14 cellular contexts compared by ENCODE assay signal in the genomic region with DNA sequence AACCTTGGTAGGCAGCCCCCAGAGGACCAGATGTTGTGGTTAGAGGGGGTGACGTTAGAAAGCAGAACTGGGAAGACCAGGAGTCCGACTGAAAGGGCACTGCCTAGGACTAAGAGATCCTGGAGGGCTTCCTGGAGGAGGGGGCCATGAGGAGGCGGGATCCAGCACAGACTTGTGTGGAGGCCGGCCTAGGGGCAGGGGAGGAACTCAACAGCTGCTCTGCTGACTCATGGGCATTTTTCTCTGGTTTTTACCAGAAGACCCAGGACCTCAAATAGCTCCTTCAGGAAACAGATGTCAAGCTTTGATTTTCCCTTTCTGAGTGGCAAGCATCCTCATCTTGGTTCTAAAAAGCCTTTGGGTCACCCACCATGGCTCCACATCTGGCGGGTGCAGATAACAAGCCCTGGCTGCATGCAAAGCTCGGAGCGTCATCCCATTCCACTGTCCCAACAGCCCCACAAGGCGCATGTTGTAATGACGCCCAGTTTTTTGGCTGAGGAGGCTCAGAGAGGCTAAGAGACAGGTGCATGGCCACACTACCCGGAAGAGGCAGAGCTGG. TPM values are rescaled to one million over a fixed set of nuclear protein-coding genes. Genes with fewer than 3 reads are reported as not detected.
DNase-seq lines count a peak whose midpoint lies in the region; ATAC-seq and TF ChIP-seq lines count a peak whose summit lies in the region.
"Had no signal": no experiment of that assay in that cellular context is flagged by ENCODE, and none has a peak within 500 bp of the region (broad histone marks: within the 10 kb centered on the region; RNA-seq: fewer than 3 reads in every experiment).

No MANE protein-coding gene starts in this region.

- H2AFZ ChIP-seq in hepatocyte: no peak overlapping the region

- no peak overlapping the region; the same call in 1 of the 2 replicates for H3K4me3 ChIP-seq in DOHH2 (ENCODE audit: low read length)
- H3K4me3 ChIP-seq in lung: no peak overlapping the region
- H3K4me3 ChIP-seq in hepatocyte: no peak overlapping the region
- H3K4me3 ChIP-seq: body of pancreas, skin epidermis, thoracic aorta had no signal

- H3K4me2 ChIP-seq in DOHH2 (ENCODE audit: low read length): peak overlapping the region; percentile 90
- H3K4me2 ChIP-seq in hepatocyte: no peak overlapping the region

- H3F3A ChIP-seq in DOHH2 (ENCODE audit: control insufficient read depth, insufficient read depth): peaks cover 14% of the 10 kb centered on the region

- H3K27me3 Mint-ChIP-seq in activated CD8-positive, alpha-beta memory T cell treated with anti-CD3 and anti-CD28 coated beads, Interleukin-2, amount 10 ng/mL, durations not matched to agents 7 days and 5 days: no peaks in the 10 kb centered on the region

- H3K9me2 ChIP-seq in DOHH2 (replicated peaks; ENCODE audit: control insufficient read depth, low read length) (no peaks in the 10 kb centered on the region), hepatocyte (replicated peaks; ENCODE audit: insufficient read depth) (no peaks in the 10 kb centered on the region)

- peak overlapping the region; percentile 11 for H3K27ac Mint-ChIP-seq in activated CD8-positive, alpha-beta memory T cell treated with anti-CD3 and anti-CD28 coated beads, Interleukin-2, amount 10 ng/mL, durations not matched to agents 7 days and 5 days

- H3K36me3 ChIP-seq in DOHH2 (ENCODE audit: control insufficient read depth, low read length): peaks cover 76% of the 10 kb centered on the region
- no peaks in the 10 kb centered on the region for H3K36me3 ChIP-seq in lung (ENCODE audit: control insufficient read depth in 2 of 2, insufficient read depth in 2 of 2, low read length in 2 of 2)
- H3K36me3 ChIP-seq in hepatocyte (replicated peaks; ENCODE audit: insufficient read depth, low read depth): no peaks in the 10 kb centered on the region
- H3K36me3 ChIP-seq: thoracic aorta had no signal

- ATAC-seq in HG02642 (IDR thresholded peaks at IDR 0.05; ENCODE audit: poor library complexity, unreplicated experiment) (peak; percentile 30), lung (ENCODE audit: insufficient read depth, low FRiP score) (no peak), GM21825 (IDR thresholded peaks at IDR 0.05; ENCODE audit: unreplicated experiment) (no peak), GM19397 (IDR thresholded peaks at IDR 0.05; ENCODE audit: unreplicated experiment) (no peak), GM19324 (IDR thresholded peaks at IDR 0.05; ENCODE audit: low FRiP score, unreplicated experiment) (no peak)
- no peak for ATAC-seq in activated CD8-positive, alpha-beta memory T cell treated with anti-CD3 and anti-CD28 coated beads, Interleukin-2, amount 10 ng/mL, durations not matched to agents 7 days and 5 days
- ATAC-seq: body of pancreas had no signal

- H3K79me2 ChIP-seq in DOHH2 (ENCODE audit: control insufficient read depth, low read length) (peaks cover 34% of the 10 kb centered on the region), hepatocyte (no peaks in the 10 kb centered on the region)

- H3K9me3 Mint-ChIP-seq in activated CD8-positive, alpha-beta memory T cell treated with anti-CD3 and anti-CD28 coated beads, Interleukin-2, amount 10 ng/mL, durations not matched to agents 7 days and 5 days (ENCODE audit: low read depth): no peaks in the 10 kb centered on the region

- CTCF ChIA-PET in activated CD8-positive, alpha-beta memory T cell treated with anti-CD3 and anti-CD28 coated beads, Interleukin-2, amount 10 ng/mL, durations not matched to agents 7 days and 5 days (lab: Charles Lee): no interaction called here

- 22 to 71% methylated on average over 10 of the region's 10 CpGs for WGBS in lung, 2 donors
- WGBS in hepatocyte (ENCODE audit: low lambda C conversion rate, missing lambda C conversion rate): 87% methylated on average over 10 of the region's 10 CpGs

- H4K20me1 ChIP-seq in DOHH2 (ENCODE audit: control insufficient read depth, insufficient read depth, low read depth, low read length): peaks cover 3% of the 10 kb centered on the region; the same call in 1 of the 2 replicates
- H4K20me1 ChIP-seq in hepatocyte (ENCODE audit: insufficient read depth, poor library complexity, severe bottlenecking): no peaks in the 10 kb centered on the region

- H3K4me1 ChIP-seq in DOHH2 (ENCODE audit: control insufficient read depth, low read length) (peaks cover 68% of the 10 kb centered on the region), lung (ENCODE audit: control insufficient read depth in 2 of 2, insufficient read depth in 2 of 2, low read length in 2 of 2) (no peaks in the 10 kb centered on the region), hepatocyte (ENCODE audit: insufficient read depth) (no peaks in the 10 kb centered on the region)
- H3K4me1 ChIP-seq: body of pancreas had no signal

- H3K27me3 ChIP-seq in DOHH2 (ENCODE audit: control insufficient read depth, low read length) (no peaks in the 10 kb centered on the region), lung (ENCODE audit: control insufficient read depth, insufficient read depth) (no peaks in the 10 kb centered on the region), hepatocyte (no peaks in the 10 kb centered on the region)
- H3K27me3 ChIP-seq: body of pancreas had no signal

- no peak overlapping the region for H3K4me3 Mint-ChIP-seq in activated CD8-positive, alpha-beta memory T cell treated with anti-CD3 and anti-CD28 coated beads, Interleukin-2, amount 10 ng/mL, durations not matched to agents 7 days and 5 days

- no peak for TF ChIP-seq CTCF in DOHH2 (IDR thresholded peaks at IDR 0.05; ENCODE audit: low read depth, low read length, poor library complexity, severe bottlenecking)
- no peak for TF ChIP-seq CTCF in lung (IDR thresholded peaks at IDR 0.05; ENCODE audit: control extremely low read depth, extremely low read depth)
- no peak for TF ChIP-seq CTCF in hepatocyte (IDR thresholded peaks at IDR 0.05; ENCODE audit: poor library complexity)

- no peak overlapping the region for H3K27ac ChIP-seq in DOHH2 (ENCODE audit: low read depth, low read length)
- no peak overlapping the region for H3K27ac ChIP-seq in lung (ENCODE audit: low read depth in 1 of 2, low read length in 1 of 2)
- H3K27ac ChIP-seq in hepatocyte: no peak overlapping the region
- H3K27ac ChIP-seq: body of pancreas, skin epidermis, thoracic aorta had no signal

- DNase-seq in activated CD8-positive, alpha-beta memory T cell treated with anti-CD3 and anti-CD28 coated beads, Interleukin-2, amount 10 ng/mL, durations not matched to agents 7 days and 5 days: peak; percentile 39
- peak; percentile 18 for DNase-seq in lung (ENCODE audit: low spot score)
- no peak for DNase-seq in hepatocyte (ENCODE audit: low spot score)
- DNase-seq: body of pancreas, NCI-H1436, SW 1271 had no signal

- H3K36me3 Mint-ChIP-seq in activated CD8-positive, alpha-beta memory T cell treated with anti-CD3 and anti-CD28 coated beads, Interleukin-2, amount 10 ng/mL, durations not matched to agents 7 days and 5 days: peaks cover 38% of the 10 kb centered on the region

- no peaks in the 10 kb centered on the region for H3K9me3 ChIP-seq in DOHH2 (ENCODE audit: control insufficient read depth, insufficient read depth, low read length)
- no peaks in the 10 kb centered on the region for H3K9me3 ChIP-seq in lung (ENCODE audit: control insufficient read depth in 2 of 2, insufficient read depth in 1 of 2, low read length in 1 of 2)
- H3K9me3 ChIP-seq in hepatocyte (ENCODE audit: low read depth): no peaks in the 10 kb centered on the region
- H3K9me3 ChIP-seq: body of pancreas, thoracic aorta had no signal

- H3K4me1 Mint-ChIP-seq in activated CD8-positive, alpha-beta memory T cell treated with anti-CD3 and anti-CD28 coated beads, Interleukin-2, amount 10 ng/mL, durations not matched to agents 7 days and 5 days: peaks cover 59% of the 10 kb centered on the region

RNA-seq across cellular contexts. Expression of gene IL21R, which starts 29.0 kb away (rescaled TPM):
- 10 to 100 TPM; 24.6 to 38.0 TPM for total RNA-seq in activated CD8-positive, alpha-beta memory T cell treated with anti-CD3 and anti-CD28 coated beads, Interleukin-2, amount 10 ng/mL, durations not matched to agents 7 days and 5 days
- total RNA-seq in lung (1 to 10 TPM; 3.4 to 6.3 TPM), hepatocyte (0.10 and 0.16 TPM in 2 replicates)
- polyA plus RNA-seq in lung (1 to 10 TPM; 1.0 to 4.6 TPM), hepatocyte (not detected in 2 replicates)
- total RNA-seq: Daoy had no signal
